Comparison of ENCODE assay signal across 18 cellular contexts in the genomic region with DNA sequence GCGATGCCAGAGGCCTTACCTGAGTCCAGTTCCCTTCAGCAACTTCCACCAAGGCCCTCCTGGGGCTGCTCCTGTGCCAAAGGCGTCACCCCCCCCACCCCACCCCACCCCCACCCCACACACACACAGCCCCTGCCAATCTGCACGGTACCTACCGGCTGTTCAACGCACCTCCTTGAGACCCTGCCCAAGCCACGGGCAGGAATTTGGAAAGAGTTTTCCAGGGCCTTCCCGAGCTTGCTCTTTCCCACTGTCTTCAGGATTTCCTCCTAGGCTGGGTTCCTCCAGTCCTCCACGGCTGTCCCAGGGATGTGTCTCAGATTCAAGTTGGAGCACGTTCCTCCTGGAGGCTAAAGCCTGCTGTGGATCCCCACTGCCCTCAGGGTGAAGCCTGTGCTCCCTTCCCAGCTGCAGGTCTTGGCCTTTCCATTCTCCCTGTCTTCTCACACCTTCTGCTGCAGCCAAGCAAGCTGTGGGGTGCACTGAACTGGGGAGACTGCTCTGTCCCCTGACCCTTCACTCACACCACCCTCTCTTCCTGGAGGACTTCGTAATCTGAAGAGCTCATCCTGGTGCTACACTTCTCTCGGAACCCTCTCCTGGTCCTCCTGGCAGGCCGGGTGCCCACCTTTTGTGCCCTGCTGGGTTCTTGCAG. TPM values are rescaled to one million over a fixed set of nuclear protein-coding genes. Genes with fewer than 3 reads are reported as not detected.
A peak's percentile ranks its signal among the peaks of the same experiment; 100 is the strongest.
DNase-seq lines count a peak whose midpoint lies in the region; ATAC-seq and TF ChIP-seq lines count a peak whose summit lies in the region.
"Had no signal": no experiment of that assay in that cellular context is flagged by ENCODE, and none has a peak within 500 bp of the region (broad histone marks: within the 10 kb centered on the region; RNA-seq: fewer than 3 reads in every experiment).

No MANE protein-coding gene starts in this region.

- H3K36me3 ChIP-seq in esophagus squamous epithelium: no peaks in the 10 kb centered on the region
- H3K36me3 ChIP-seq in upper lobe of right lung: no peaks in the 10 kb centered on the region
- H3K36me3 ChIP-seq: BLaER1 treated with 17β-estradiol and CSF1 and Interleukin-3, amounts not matched to agents 10 nM and 100 nM; left ventricle myocardium inferior had no signal

- H3K4me1 Mint-ChIP-seq in activated naive CD8-positive, alpha-beta T cell treated with anti-CD3 and anti-CD28 coated beads, Interleukin-2, amount 10 ng/mL, durations not matched to agents 7 days and 5 days: peaks cover 15% of the 10 kb centered on the region
- H3K4me1 Mint-ChIP-seq in activated naive CD8-positive, alpha-beta T cell treated with anti-CD3 and anti-CD28 coated beads, Interleukin-2, amount 50 U/mL, for 24 hours: peaks cover 7% of the 10 kb centered on the region

- H3K4me3 ChIP-seq in esophagus squamous epithelium (no peak overlapping the region), upper lobe of right lung (no peak overlapping the region)
- H3K4me3 ChIP-seq: BLaER1 treated with 17β-estradiol and CSF1 and Interleukin-3, amounts not matched to agents 10 nM and 100 nM; left ventricle myocardium inferior had no signal

- no peaks in the 10 kb centered on the region for H3K27me3 ChIP-seq in esophagus squamous epithelium
- H3K27me3 ChIP-seq in upper lobe of right lung: no peaks in the 10 kb centered on the region

- TF ChIP-seq POLR2A in esophagus squamous epithelium (IDR thresholded peaks at IDR 0.05): no peak

- peaks cover 44% of the 10 kb centered on the region for H3K27me3 Mint-ChIP-seq in activated naive CD8-positive, alpha-beta T cell treated with anti-CD3 and anti-CD28 coated beads, Interleukin-2, amount 10 ng/mL, durations not matched to agents 7 days and 5 days
- peaks cover 2% of the 10 kb centered on the region for H3K27me3 Mint-ChIP-seq in activated naive CD8-positive, alpha-beta T cell treated with anti-CD3 and anti-CD28 coated beads, Interleukin-2, amount 50 U/mL, for 24 hours

- intact Hi-C loops in esophagus squamous epithelium (cut with DNase I) (no loop called here), posterior vena cava (cut with DNase I) (no loop called here), upper lobe of right lung (cut with DNase I) (no loop called here)

- no peaks in the 10 kb centered on the region for H3K36me3 Mint-ChIP-seq in activated naive CD8-positive, alpha-beta T cell treated with anti-CD3 and anti-CD28 coated beads, Interleukin-2, amount 10 ng/mL, durations not matched to agents 7 days and 5 days
- no peaks in the 10 kb centered on the region for H3K36me3 Mint-ChIP-seq in activated naive CD8-positive, alpha-beta T cell treated with anti-CD3 and anti-CD28 coated beads, Interleukin-2, amount 50 U/mL, for 24 hours (ENCODE audit: low read depth)

- no peaks in the 10 kb centered on the region for H3K9me3 Mint-ChIP-seq in activated naive CD8-positive, alpha-beta T cell treated with anti-CD3 and anti-CD28 coated beads, Interleukin-2, amount 10 ng/mL, durations not matched to agents 7 days and 5 days
- H3K9me3 Mint-ChIP-seq in activated naive CD8-positive, alpha-beta T cell treated with anti-CD3 and anti-CD28 coated beads, Interleukin-2, amount 50 U/mL, for 24 hours: no peaks in the 10 kb centered on the region

- peak; percentile 24 for DNase-seq in activated naive CD8-positive, alpha-beta T cell treated with anti-CD3 and anti-CD28 coated beads, Interleukin-2, amount 10 ng/mL, durations not matched to agents 7 days and 5 days
- no peak for DNase-seq in activated naive CD8-positive, alpha-beta T cell treated with anti-CD3 and anti-CD28 coated beads, Interleukin-2, amount 50 U/mL, for 24 hours
- DNase-seq in esophagus squamous epithelium (lab: John Stamatoyannopoulos, UW) (no peak), posterior vena cava (ENCODE audit: low spot score) (peak; percentile 43), upper lobe of right lung (no peak), T-helper 2 cell (no peak)
- DNase-seq: 8988T; activated CD4-positive, alpha-beta T cell treated with anti-CD3 and anti-CD28 coated beads, Interleukin-2, amount 50 U/mL, for 1 hour; activated T-cell treated with anti-CD3 and anti-CD28 coated beads for 4 hours; DMS153; left ventricle myocardium inferior; NCI-H2081 treated with DMSO at 0.1 percent for 48 hours; NCI-H526; OCI-M1; stimulated activated CD4-positive, alpha-beta T cell treated with anti-CD3 and anti-CD28 coated beads, Interleukin-2, amount 100 ng/mL, for 48 hours had no signal

- ATAC-seq in activated naive CD8-positive, alpha-beta T cell treated with anti-CD3 and anti-CD28 coated beads, Interleukin-2, amount 10 ng/mL, durations not matched to agents 7 days and 5 days (ENCODE audit: low read depth): no peak
- no peak for ATAC-seq in activated naive CD8-positive, alpha-beta T cell treated with anti-CD3 and anti-CD28 coated beads, Interleukin-2, amount 50 U/mL, for 24 hours
- ATAC-seq in upper lobe of right lung (no peak), GM18868 (IDR thresholded peaks at IDR 0.05; ENCODE audit: unreplicated experiment) (no peak), GM21423 (IDR thresholded peaks at IDR 0.05; ENCODE audit: unreplicated experiment) (no peak)

- no peaks in the 10 kb centered on the region for H3K9me3 ChIP-seq in esophagus squamous epithelium
- no peaks in the 10 kb centered on the region for H3K9me3 ChIP-seq in upper lobe of right lung
- H3K9me3 ChIP-seq: BLaER1 treated with 17β-estradiol and CSF1 and Interleukin-3, amounts not matched to agents 10 nM and 100 nM; left ventricle myocardium inferior had no signal

- TF ChIP-seq CTCF in esophagus squamous epithelium (IDR thresholded peaks at IDR 0.05) (no peak), upper lobe of right lung (IDR thresholded peaks at IDR 0.05) (no peak)

- POLR2A ChIA-PET in activated naive CD8-positive, alpha-beta T cell treated with anti-CD3 and anti-CD28 coated beads, Interleukin-2, amount 10 ng/mL, durations not matched to agents 7 days and 5 days (lab: Charles Lee): no interaction called here

- no peak overlapping the region for H3K4me3 Mint-ChIP-seq in activated naive CD8-positive, alpha-beta T cell treated with anti-CD3 and anti-CD28 coated beads, Interleukin-2, amount 10 ng/mL, durations not matched to agents 7 days and 5 days
- no peak overlapping the region for H3K4me3 Mint-ChIP-seq in activated naive CD8-positive, alpha-beta T cell treated with anti-CD3 and anti-CD28 coated beads, Interleukin-2, amount 50 U/mL, for 24 hours

- H3K27ac Mint-ChIP-seq in activated naive CD8-positive, alpha-beta T cell treated with anti-CD3 and anti-CD28 coated beads, Interleukin-2, amount 10 ng/mL, durations not matched to agents 7 days and 5 days: no peak overlapping the region
- no peak overlapping the region for H3K27ac Mint-ChIP-seq in activated naive CD8-positive, alpha-beta T cell treated with anti-CD3 and anti-CD28 coated beads, Interleukin-2, amount 50 U/mL, for 24 hours

- H3K4me1 ChIP-seq in esophagus squamous epithelium (peaks cover 39 to 100% (median 70%) of the 10 kb centered on the region in 3 donors), upper lobe of right lung (peaks cover 39% of the 10 kb centered on the region)

- H3K27ac ChIP-seq in esophagus squamous epithelium: peak overlapping the region in 3 of 4 donors; percentile 57 to 85 (median 84)
- peak overlapping the region; percentile 75 for H3K27ac ChIP-seq in upper lobe of right lung
- H3K27ac ChIP-seq: BLaER1 treated with 17β-estradiol and CSF1 and Interleukin-3, amounts not matched to agents 10 nM and 100 nM; left ventricle myocardium inferior had no signal

- 48% methylated on average over 8 to 11 of the region's 12 CpGs for WGBS in esophagus squamous epithelium, 2 donors

RNA-seq across cellular contexts. Expression of a gene that starts 54.8 kb away (rescaled TPM):
- total RNA-seq in activated naive CD8-positive, alpha-beta T cell treated with anti-CD3 and anti-CD28 coated beads, Interleukin-2, amount 10 ng/mL, durations not matched to agents 7 days and 5 days: 10 to 100 TPM; 10.1 to 11.4 TPM
- 10 to 100 TPM; 44.7 to 73.8 (median 56.8) TPM for total RNA-seq in esophagus squamous epithelium
- total RNA-seq in posterior vena cava: 10 to 100 TPM; 16.9 to 22.4 TPM
- 33.2 TPM for total RNA-seq in upper lobe of right lung

Comparison
In these comparisons a context has a peak if more than half of its experiments do, and no peak if none do; other contexts are left out.
1. DNase-seq: peak in activated naive CD8-positive, alpha-beta T cell treated with anti-CD3 and anti-CD28 coated beads, Interleukin-2, amount 10 ng/mL, durations not matched to agents 7 days and 5 days (single experiment) and posterior vena cava (single experiment); none in activated naive CD8-positive, alpha-beta T cell treated with anti-CD3 and anti-CD28 coated beads, Interleukin-2, amount 50 U/mL, for 24 hours (single experiment), esophagus squamous epithelium (single experiment), upper lobe of right lung (single experiment) and T-helper 2 cell (0 of 5).